25 cellular contexts compared by ENCODE assay signal in the genomic region with DNA sequence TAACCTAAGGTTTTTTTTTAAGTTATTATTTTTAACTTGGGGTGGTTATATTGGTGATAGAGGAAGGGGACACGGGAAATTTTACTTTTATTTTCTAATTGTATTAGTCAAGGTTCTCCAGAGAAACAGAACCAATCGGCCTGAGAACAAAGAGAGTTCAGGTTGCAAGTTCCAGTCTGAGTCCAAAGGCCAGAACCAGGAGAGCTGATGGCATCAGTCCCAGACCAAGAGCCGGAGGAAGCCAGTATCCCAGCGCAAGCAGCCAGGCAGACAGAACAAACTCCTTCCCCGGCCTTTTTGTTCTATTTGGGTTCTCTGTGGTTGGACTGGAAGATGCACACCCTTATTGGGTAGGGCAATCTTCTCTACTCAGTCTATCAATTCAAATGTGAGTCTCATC.
"Had no signal": no experiment of that assay in that cellular context is flagged by ENCODE, and none has a peak within 500 bp of the region (broad histone marks: within the 10 kb centered on the region; RNA-seq: fewer than 3 reads in every experiment).

No MANE protein-coding gene starts in this region.

- H3K36me3 ChIP-seq: cardiac muscle cell, gastroesophageal sphincter, left lung, pancreas, right atrium auricular region, thoracic aorta, uterus had no signal

- H3K9me3 ChIP-seq: left lung, psoas muscle, thoracic aorta, uterus had no signal

- H3K27ac ChIP-seq: cardiac muscle cell, coronary artery, dorsolateral prefrontal cortex, gastroesophageal sphincter, left lung, pancreas, psoas muscle, right atrium auricular region, thoracic aorta, uterus had no signal

- H3K27me3 ChIP-seq: dorsolateral prefrontal cortex, gastroesophageal sphincter, pancreas, right atrium auricular region, uterus had no signal

- FAIRE-seq: pancreas had no signal

- ATAC-seq: activated CD8-positive, alpha-beta memory T cell treated with anti-CD3 and anti-CD28 coated beads, Interleukin-2, amount 10 ng/mL, durations not matched to agents 7 days and 5 days; activated CD8-positive, alpha-beta T cell treated with anti-CD3 and anti-CD28 coated beads, Interleukin-2, amount 10 ng/mL, durations not matched to agents 7 days and 5 days; activated T-cell treated with anti-CD3 and anti-CD28 coated beads, Interleukin-2, amount 50 U/mL, for 72 hours; gastroesophageal sphincter; left lung; naive thymus-derived CD8-positive, alpha-beta T cell; psoas muscle; stimulated activated naive CD8-positive, alpha-beta T cell treated with anti-CD3 and anti-CD28 coated beads, Interleukin-15, Interleukin-2, amounts not matched to agents 100 U/mL and 50 U/mL, for 24 hours; T-helper 17 cell; WTC11 had no signal

- DNase-seq: activated CD4-positive, alpha-beta T cell treated with anti-CD3 and anti-CD28 coated beads for 1 hour; activated CD8-positive, alpha-beta memory T cell treated with anti-CD3 and anti-CD28 coated beads, Interleukin-2, amount 10 ng/mL, durations not matched to agents 7 days and 5 days; activated CD8-positive, alpha-beta T cell treated with anti-CD3 and anti-CD28 coated beads, Interleukin-2, amount 10 ng/mL, durations not matched to agents 7 days and 5 days; activated naive CD4-positive, alpha-beta T cell treated with Interleukin-2 at 50 U/mL for 16 hours; activated T-cell treated with anti-CD3 and anti-CD28 coated beads for 4 hours; activated T-cell treated with anti-CD3 and anti-CD28 coated beads, Interleukin-2, amount 50 U/mL, for 72 hours; aorta; dorsolateral prefrontal cortex; effector memory CD4-positive, alpha-beta T cell; left lung; naive thymus-derived CD8-positive, alpha-beta T cell; pancreas; psoas muscle; stimulated activated CD4-positive, alpha-beta T cell treated with anti-CD3 and anti-CD28 coated beads, Interleukin-4, amount 100 ng/mL, for 1 hour; stimulated activated naive CD8-positive, alpha-beta T cell treated with anti-CD3 and anti-CD28 coated beads, Interleukin-15, Interleukin-2, amounts not matched to agents 100 U/mL and 50 U/mL, for 24 hours; T-helper 17 cell; T1000; uterus had no signal

- H3K4me1 ChIP-seq: gastroesophageal sphincter, left lung, pancreas, psoas muscle, right atrium auricular region, uterus had no signal

- H3K4me3 ChIP-seq: cardiac muscle cell, coronary artery, dorsolateral prefrontal cortex, gastroesophageal sphincter, left lung, lung, pancreas, psoas muscle, right atrium auricular region, thoracic aorta, uterus had no signal
